Comparison of ENCODE assay signal across 23 cellular contexts in the genomic region with DNA sequence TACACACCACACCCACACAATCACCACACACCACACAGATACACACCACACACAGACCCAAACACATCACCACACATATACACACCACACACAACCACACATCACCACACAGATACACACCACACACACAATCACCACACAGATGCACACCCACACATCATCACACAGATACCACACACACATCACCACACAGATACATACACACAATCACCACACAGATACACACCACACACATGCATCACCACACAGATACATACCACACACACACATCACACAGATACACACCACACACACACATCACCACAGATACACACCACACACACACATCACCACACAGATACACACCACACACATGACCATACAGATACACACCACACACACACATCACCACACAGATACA.
"Had no signal": no experiment of that assay in that cellular context is flagged by ENCODE, and none has a peak within 500 bp of the region (broad histone marks: within the 10 kb centered on the region; RNA-seq: fewer than 3 reads in every experiment).

No MANE protein-coding gene starts in this region.

- FAIRE-seq: frontal cortex, pancreas had no signal

- DNase-seq: effector CD4-positive, alpha-beta T cell; endodermal cell; heart left ventricle; hippocampal formation; left colon; left ventricle myocardium superior; mesendoderm; naive B cell; nephron progenitor cell; pancreas; right cardiac atrium; stimulated activated CD4-positive, alpha-beta T cell treated with anti-CD3 and anti-CD28 coated beads, Interleukin-2, amount 100 ng/mL, for 48 hours; stimulated activated naive CD4-positive, alpha-beta T cell treated with Interleukin-2 at 50 U/mL for 16 hours; thyroid gland; upper lobe of left lung had no signal

- H3K4me1 Mint-ChIP-seq: endodermal cell, naive B cell had no signal

- H3K36me3 Mint-ChIP-seq: naive B cell had no signal

- H3K36me3 ChIP-seq: heart left ventricle, neutrophil, pancreas, suprapubic skin, thyroid gland, upper lobe of left lung, vagina had no signal

- H3K4me3 Mint-ChIP-seq: endodermal cell, naive B cell, nephron progenitor cell had no signal

- H3K9me3 ChIP-seq: heart left ventricle, neutrophil, pancreas, suprapubic skin, thyroid gland, upper lobe of left lung, vagina had no signal

- H3K9me3 Mint-ChIP-seq: endodermal cell, naive B cell, nephron progenitor cell had no signal

- H3K27ac Mint-ChIP-seq: endodermal cell, naive B cell, nephron progenitor cell, progenitor cell of endocrine pancreas had no signal

- H3K4me2 ChIP-seq: smooth muscle cell had no signal

- H3K27ac ChIP-seq: coronary artery, heart left ventricle, neutrophil, pancreas, suprapubic skin, thyroid gland, upper lobe of left lung, vagina had no signal

- H3K4me1 ChIP-seq: heart left ventricle, pancreas, suprapubic skin, thyroid gland, upper lobe of left lung, vagina had no signal

- ATAC-seq: heart left ventricle, left colon, left ventricle myocardium superior, pancreas, right cardiac atrium had no signal

- H3K27me3 ChIP-seq: neutrophil, pancreas, thyroid gland, upper lobe of left lung, vagina had no signal

- H3K4me3 ChIP-seq: coronary artery, heart left ventricle, lung, pancreas, smooth muscle cell, suprapubic skin, thyroid gland, upper lobe of left lung, vagina had no signal
